In the genomic region with DNA sequence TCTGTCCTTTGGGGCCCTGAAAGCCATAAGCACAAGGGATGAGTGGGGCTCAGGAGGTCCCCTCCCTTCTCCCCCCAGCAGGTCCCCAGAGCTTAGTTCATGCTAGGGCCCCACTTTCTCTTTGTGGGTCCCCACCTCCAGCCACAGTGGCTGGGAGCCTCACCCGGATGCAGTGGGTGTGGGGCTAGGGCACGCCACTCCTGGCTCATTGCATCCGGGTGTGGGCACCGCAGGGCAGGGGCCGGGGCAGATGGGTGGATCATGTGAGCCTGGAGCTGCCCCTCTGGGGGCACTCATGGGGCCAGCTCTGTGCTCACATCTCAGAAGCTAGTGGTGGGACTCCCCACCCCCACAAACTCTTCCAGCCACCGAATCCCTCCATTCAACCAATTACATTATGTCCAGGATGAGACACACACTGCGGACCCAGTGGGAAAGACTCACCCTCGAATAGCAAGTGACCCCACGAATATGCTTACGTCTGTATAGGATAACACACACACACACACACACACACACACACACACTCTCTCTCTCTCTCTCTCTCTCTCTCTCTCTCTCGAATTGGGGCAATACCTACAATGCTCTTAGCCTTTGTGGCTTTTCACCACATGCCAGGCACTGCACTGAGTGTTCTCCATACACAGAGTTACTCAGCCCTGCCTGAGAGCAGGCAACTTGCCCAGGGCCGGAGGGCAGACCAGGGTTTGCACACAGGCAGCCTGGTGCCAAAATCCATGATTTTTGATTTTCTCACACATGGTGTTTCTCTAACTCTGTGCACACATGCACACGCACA, we compare ENCODE assay signal across 9 cellular contexts. TPM values are rescaled to one million over a fixed set of nuclear protein-coding genes. Genes with fewer than 3 reads are reported as not detected.
DNase-seq lines count a peak whose midpoint lies in the region; ATAC-seq, FAIRE-seq and TF ChIP-seq lines count a peak whose summit lies in the region.
"Had no signal": no experiment of that assay in that cellular context is flagged by ENCODE, and none has a peak within 500 bp of the region (broad histone marks: within the 10 kb centered on the region; RNA-seq: fewer than 3 reads in every experiment).

No MANE protein-coding gene starts in this region.

- intact Hi-C loops in CD4-positive, alpha-beta memory T cell (cut with micrococcal nuclease), result no loop called here
- intact Hi-C loops in left lung (cut with DNase I), result no loop called here

- H3K27ac ChIP-seq in CD4-positive, alpha-beta memory T cell (ENCODE audit: low read depth, low read length), result no peak overlapping the region
- H3K27ac ChIP-seq in KOPT-K1 (ENCODE audit: low read depth, low read length, poor library complexity, severe bottlenecking) (peak overlapping the region; percentile 47), left lung (no peak overlapping the region)

- peaks cover 0 to 1% of the 10 kb centered on the region in 2 donors for H3K27me3 Mint-ChIP-seq in CD4-positive, alpha-beta memory T cell
- H3K27me3 Mint-ChIP-seq in activated naive CD8-positive, alpha-beta T cell, result no peaks in the 10 kb centered on the region

- H3K4me3 Mint-ChIP-seq in CD4-positive, alpha-beta memory T cell, result peak overlapping the region; percentile 9 to 79 (median 64)
- peak overlapping the region; percentile 72 for H3K4me3 Mint-ChIP-seq in activated naive CD8-positive, alpha-beta T cell

- H3K9me3 ChIP-seq in CD4-positive, alpha-beta memory T cell (ENCODE audit: control insufficient read depth in 1 of 2, low read length in 2 of 2), result no peaks in the 10 kb centered on the region
- no peaks in the 10 kb centered on the region for H3K9me3 ChIP-seq in KOPT-K1 (ENCODE audit: insufficient read depth, low read length, poor library complexity, severe bottlenecking)
- no peaks in the 10 kb centered on the region for H3K9me3 ChIP-seq in left lung

- no peaks in the 10 kb centered on the region for H3K27me3 ChIP-seq in CD4-positive, alpha-beta memory T cell (ENCODE audit: insufficient read depth, low read length)
- no peaks in the 10 kb centered on the region for H3K27me3 ChIP-seq in left lung

- no peak overlapping the region for H3K4me3 ChIP-seq in CD4-positive, alpha-beta memory T cell (ENCODE audit: low read length in 2 of 2)
- H3K4me3 ChIP-seq in left lung, result no peak overlapping the region

- H3K27ac Mint-ChIP-seq in CD4-positive, alpha-beta memory T cell, result peak overlapping the region in 6 of 7 donors; percentile 50 to 95 (median 74)
- peak overlapping the region; percentile 88 for H3K27ac Mint-ChIP-seq in activated naive CD8-positive, alpha-beta T cell

- POLR2A ChIA-PET in CD4-positive, alpha-beta memory T cell (lab: Charles Lee; ENCODE audit: partially characterized antibody), result interaction anchor here (1.7 kb wide), 1 partner anchor 17 kb away, joined by 9 read pairs; a partner anchor contains a TSS

- peaks cover 10% of the 10 kb centered on the region for H3K4me1 ChIP-seq in CD4-positive, alpha-beta memory T cell (ENCODE audit: insufficient read depth, low read length)
- no peaks in the 10 kb centered on the region for H3K4me1 ChIP-seq in left lung

- CTCF ChIA-PET in CD4-positive, alpha-beta memory T cell (lab: Charles Lee; ENCODE audit: partially characterized antibody), result interaction anchor here (1.7 kb wide), 1 partner anchor 15 kb away, joined by 6 read pairs; no protein-coding TSS in a partner anchor

- peaks cover 4 to 14% (median 9%) of the 10 kb centered on the region in 4 donors for H3K4me1 Mint-ChIP-seq in CD4-positive, alpha-beta memory T cell
- peaks cover 31% of the 10 kb centered on the region for H3K4me1 Mint-ChIP-seq in activated naive CD8-positive, alpha-beta T cell (ENCODE audit: low read depth)

- no peak for TF ChIP-seq CTCF in left lung (IDR thresholded peaks at IDR 0.05)

- H3K9me3 Mint-ChIP-seq in CD4-positive, alpha-beta memory T cell, result peaks cover 0 to 4% (median 0%) of the 10 kb centered on the region in 8 donors
- H3K9me3 Mint-ChIP-seq in activated naive CD8-positive, alpha-beta T cell (ENCODE audit: low read depth), result no peaks in the 10 kb centered on the region

- no peak for FAIRE-seq in HTR-8/SVneo (lab: Jason Lieb, UNC)

- no peaks in the 10 kb centered on the region for H3K36me3 ChIP-seq in CD4-positive, alpha-beta memory T cell (ENCODE audit: insufficient read depth, low read length)
- no peaks in the 10 kb centered on the region for H3K36me3 ChIP-seq in KOPT-K1 (ENCODE audit: insufficient read depth, low read length)
- no peaks in the 10 kb centered on the region for H3K36me3 ChIP-seq in left lung

- peak; percentile 79 for ATAC-seq in left lung
- ATAC-seq in GM21619 (IDR thresholded peaks at IDR 0.05; ENCODE audit: unreplicated experiment), result no peak

- H3K36me3 Mint-ChIP-seq in CD4-positive, alpha-beta memory T cell, result peaks cover 0 to 3% of the 10 kb centered on the region in 2 donors
- no peaks in the 10 kb centered on the region for H3K36me3 Mint-ChIP-seq in activated naive CD8-positive, alpha-beta T cell

- peak in 4 of 5 donors; percentile 42 to 76 (median 44) for DNase-seq in CD4-positive, alpha-beta memory T cell
- peak in 1 of 2 donors; percentile 58 for DNase-seq in left lung
- DNase-seq in Ammon's horn (ENCODE audit: low spot score), result no peak
- DNase-seq in HTR-8/SVneo (ENCODE audit: insufficient read length, low spot score), result no peak
- no peak for DNase-seq in SW 1271 (lab: John Stamatoyannopoulos, UW)
- DNase-seq: NCI-H526 treated with DMSO at 0.1 percent for 48 hours had no signal

RNA-seq across cellular contexts. Expression of a gene that starts 16.8 kb away (rescaled TPM):
- 100 to 1,000 TPM; 234 to 251 TPM for total RNA-seq in CD4-positive, alpha-beta memory T cell
- polyA plus RNA-seq in CD4-positive, alpha-beta memory T cell, result 10 to 100 TPM; 38.7 to 44.6 TPM
- total RNA-seq in left lung, result 10 to 100 TPM; 71.9 to 87.9 TPM

RNA-seq across cellular contexts. Expression of a gene that starts 45.1 kb away (rescaled TPM):
- total RNA-seq in CD4-positive, alpha-beta memory T cell, result 10 to 100 TPM; 82.1 to 85.3 TPM
- 10 to 100 TPM; 29.4 to 75.3 TPM for polyA plus RNA-seq in CD4-positive, alpha-beta memory T cell
- 100 to 1,000 TPM; 126 to 178 TPM for total RNA-seq in left lung

Comparison
In these comparisons a context has a peak if more than half of its experiments do, and no peak if none do; other contexts are left out.
1. DNase-seq: peak in CD4-positive, alpha-beta memory T cell (4 of 5); none in Ammon's horn (single experiment), HTR-8/SVneo (single experiment) and SW 1271 (0 of 2).